ENCODE assay signal across 9 cellular contexts in the genomic region with DNA sequence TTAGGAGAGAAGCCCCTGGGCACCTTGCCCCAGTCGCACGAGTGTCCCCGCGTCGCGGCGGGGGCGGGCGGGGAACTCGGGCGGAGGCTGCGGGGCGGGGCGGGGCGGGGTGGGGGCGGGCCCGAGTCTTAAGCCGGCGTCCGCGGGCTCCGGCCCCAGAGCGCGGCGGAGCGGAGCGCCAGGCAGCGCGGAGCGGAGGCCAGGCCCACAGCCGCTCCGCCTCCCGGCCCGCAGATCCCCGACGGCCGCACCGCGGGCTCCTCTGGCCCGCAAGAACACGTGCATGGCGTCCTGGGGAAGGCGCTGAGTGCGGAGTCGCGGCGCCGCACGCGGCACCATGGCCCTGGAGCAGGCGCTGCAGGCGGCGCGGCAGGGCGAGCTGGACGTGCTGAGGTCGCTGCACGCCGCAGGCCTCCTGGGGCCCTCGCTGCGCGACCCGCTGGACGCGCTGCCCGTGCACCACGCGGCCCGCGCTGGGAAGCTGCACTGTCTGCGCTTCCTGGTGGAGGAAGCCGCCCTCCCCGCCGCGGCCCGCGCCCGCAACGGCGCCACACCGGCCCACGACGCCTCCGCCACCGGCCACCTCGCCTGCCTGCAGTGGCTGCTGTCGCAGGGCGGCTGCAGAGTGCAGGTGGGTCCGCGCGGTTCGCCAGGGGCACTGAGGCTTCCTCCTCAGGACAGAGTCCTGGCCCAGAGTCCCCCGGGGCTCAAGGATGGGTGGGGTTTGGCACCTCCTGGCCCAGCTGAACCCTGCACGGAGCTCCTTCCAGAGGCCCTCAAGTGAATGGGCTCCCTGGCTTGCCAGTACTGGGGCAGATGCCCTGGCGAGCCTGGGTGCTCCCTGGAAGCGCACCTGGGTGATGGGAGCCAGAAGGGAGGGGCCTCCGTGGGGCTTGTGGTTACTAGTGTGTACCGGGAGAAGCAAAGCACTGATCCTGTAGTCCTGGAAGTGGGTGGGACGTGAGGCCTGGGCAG. TPM values are rescaled to one million over a fixed set of nuclear protein-coding genes. Genes with fewer than 3 reads are reported as not detected.
A peak's percentile ranks its signal among the peaks of the same experiment; 100 is the strongest.
DNase-seq lines count a peak whose midpoint lies in the region; ATAC-seq, FAIRE-seq and TF ChIP-seq lines count a peak whose summit lies in the region.
"Had no signal": no experiment of that assay in that cellular context is flagged by ENCODE, and none has a peak within 500 bp of the region (broad histone marks: within the 10 kb centered on the region; RNA-seq: fewer than 3 reads in every experiment).

A gene with protein sequence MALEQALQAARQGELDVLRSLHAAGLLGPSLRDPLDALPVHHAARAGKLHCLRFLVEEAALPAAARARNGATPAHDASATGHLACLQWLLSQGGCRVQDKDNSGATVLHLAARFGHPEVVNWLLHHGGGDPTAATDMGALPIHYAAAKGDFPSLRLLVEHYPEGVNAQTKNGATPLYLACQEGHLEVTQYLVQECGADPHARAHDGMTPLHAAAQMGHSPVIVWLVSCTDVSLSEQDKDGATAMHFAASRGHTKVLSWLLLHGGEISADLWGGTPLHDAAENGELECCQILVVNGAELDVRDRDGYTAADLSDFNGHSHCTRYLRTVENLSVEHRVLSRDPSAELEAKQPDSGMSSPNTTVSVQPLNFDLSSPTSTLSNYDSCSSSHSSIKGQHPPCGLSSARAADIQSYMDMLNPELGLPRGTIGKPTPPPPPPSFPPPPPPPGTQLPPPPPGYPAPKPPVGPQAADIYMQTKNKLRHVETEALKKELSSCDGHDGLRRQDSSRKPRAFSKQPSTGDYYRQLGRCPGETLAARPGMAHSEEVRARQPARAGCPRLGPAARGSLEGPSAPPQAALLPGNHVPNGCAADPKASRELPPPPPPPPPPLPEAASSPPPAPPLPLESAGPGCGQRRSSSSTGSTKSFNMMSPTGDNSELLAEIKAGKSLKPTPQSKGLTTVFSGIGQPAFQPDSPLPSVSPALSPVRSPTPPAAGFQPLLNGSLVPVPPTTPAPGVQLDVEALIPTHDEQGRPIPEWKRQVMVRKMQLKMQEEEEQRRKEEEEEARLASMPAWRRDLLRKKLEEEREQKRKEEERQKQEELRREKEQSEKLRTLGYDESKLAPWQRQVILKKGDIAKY (plus strand): TSS at position 158 of the 975 bp plus-strand sequence. CDS start 180 bp downstream, at position 338.

- POLR2A ChIA-PET in A549 (lab: Yijun Ruan, JAX), result no interaction called here

- WGBS in A549 (ENCODE audit: missing lambda C conversion rate), result 81% methylated on average over 6 of the region's 99 CpGs

- intact Hi-C loops in lower lobe of right lung (cut with DNase I), result no loop called here

- H3K4me3 ChIP-seq in A549 (peak within 1 kb of the TSS; percentile 35), H7 (ENCODE audit: insufficient read depth, low read depth, low read length) (peak within 1 kb of the TSS; percentile 36), lower lobe of right lung (peak within 1 kb of the TSS; percentile 32)

- TF ChIP-seq CTCF in A549 (IDR thresholded peaks at IDR 0.05) (no peak), lower lobe of right lung (IDR thresholded peaks at IDR 0.05) (no peak)

- peaks cover 8% of the 10 kb centered on the region for H3K4me1 Mint-ChIP-seq in activated naive CD8-positive, alpha-beta T cell (ENCODE audit: low read depth)

- no peak for TF ChIP-seq RAD21 in A549 (conservative IDR thresholded peaks at IDR 0.05 in 1 of 2, IDR thresholded peaks at IDR 0.05 in 1 of 2)

- H3K9me3 Mint-ChIP-seq in activated naive CD8-positive, alpha-beta T cell (ENCODE audit: low read depth), result no peaks in the 10 kb centered on the region

- H3K27ac ChIP-seq in A549, result peak within 1 kb of the TSS in 1 of 2 experiments; percentile 48; a peak in 2 of 6 replicates
- no peak within 1 kb of the TSS for H3K27ac ChIP-seq in lower lobe of right lung

- TF ChIP-seq EP300 in A549 (IDR thresholded peaks at IDR 0.05), result no peak

- peaks cover 19% of the 10 kb centered on the region for H3K4me1 ChIP-seq in A549
- peaks cover 34% of the 10 kb centered on the region for H3K4me1 ChIP-seq in lower lobe of right lung

- no peaks in the 10 kb centered on the region for H3K36me3 Mint-ChIP-seq in activated naive CD8-positive, alpha-beta T cell

- DNase-seq in A549 (ENCODE audit: low read depth in 1 of 2, low spot score in 1 of 2) (no peak), H7 (peak; percentile 94), lower lobe of right lung (no peak), KBM-7 (no peak), ureter (ENCODE audit: low spot score) (no peak)
- no peak for DNase-seq in stimulated activated CD8-positive, alpha-beta memory T cell treated with anti-CD3 and anti-CD28 coated beads, Interleukin-4, amount 100 ng/mL, for 48 hours
- DNase-seq: stimulated activated CD4-positive, alpha-beta T cell treated with anti-CD3 and anti-CD28 coated beads, Interleukin-12 subunit alpha, Interleukin-12 subunit beta, amount 100 ng/mL, for 4 hours had no signal

- peak within 1 kb of the TSS; percentile 82 for H3K4me2 ChIP-seq in A549

- peak within 1 kb of the TSS; percentile 41 for H3K27ac Mint-ChIP-seq in activated naive CD8-positive, alpha-beta T cell

- no peak for TF ChIP-seq POLR2A in A549 (IDR thresholded peaks at IDR 0.05; ENCODE audit: low read length)

- H3K4me3 Mint-ChIP-seq in activated naive CD8-positive, alpha-beta T cell, result peak within 1 kb of the TSS; percentile 63

- no peaks in the 10 kb centered on the region for H3K36me3 ChIP-seq in H7 (replicated peaks; ENCODE audit: control insufficient read depth, insufficient read depth, low read length)
- H3K36me3 ChIP-seq in lower lobe of right lung, result no peaks in the 10 kb centered on the region

- no peak for FAIRE-seq in A549 (lab: Jason Lieb, UNC)

- ATAC-seq in A549, result peak; percentile 50 to 57
- ATAC-seq in lower lobe of right lung, result peak; percentile 47 to 63
- ATAC-seq in HG03175 (IDR thresholded peaks at IDR 0.05; ENCODE audit: unreplicated experiment), result no peak

- H3K27me3 Mint-ChIP-seq in activated naive CD8-positive, alpha-beta T cell, result peaks cover 12% of the 10 kb centered on the region

- CTCF ChIA-PET in A549 (lab: Yijun Ruan, JAX), result interaction anchor here (1.3 to 2.7 kb wide), 3 partner anchors 8 to 13 kb away, joined by 4 to 31 read pairs (median 4); no protein-coding TSS in a partner anchor

- H3K27me3 ChIP-seq in H7 (ENCODE audit: control insufficient read depth, insufficient read depth, low read length) (peaks cover 68% of the 10 kb centered on the region), lower lobe of right lung (ENCODE audit: low read depth) (peaks cover 93% of the 10 kb centered on the region)

- in situ Hi-C loops in KBM-7 (cut with MboI; ENCODE audit: low pct_unique_long_range_greater_than_20kb, low sequenced_read_pairs), result no loop called here

- H3K9me3 ChIP-seq in A549 (no peaks in the 10 kb centered on the region), lower lobe of right lung (no peaks in the 10 kb centered on the region)

TF ChIP-seq in A549, 52 proteins besides CTCF, POLR2A, EP300 and RAD21 (continues in another document):
- TF ChIP-seq FOXS1 (CRISPR knock-in tag; IDR thresholded peaks at IDR 0.05) (no peak), RNF2 (IDR thresholded peaks at IDR 0.05; ENCODE audit: borderline replicate concordance, low read depth) (no peak), JUN (IDR thresholded peaks at IDR 0.05) (no peak), HOXB13 (CRISPR knock-in tag; IDR thresholded peaks at IDR 0.05; ENCODE audit: low read depth) (no peak), EHF (CRISPR knock-in tag; IDR thresholded peaks at IDR 0.05) (no peak), TFCP2L1 (CRISPR knock-in tag; IDR thresholded peaks at IDR 0.05) (no peak), CBX2 (IDR thresholded peaks at IDR 0.05; ENCODE audit: borderline replicate concordance, low read depth) (no peak), HEYL (CRISPR knock-in tag; IDR thresholded peaks at IDR 0.05) (no peak), HDAC2 (IDR thresholded peaks at IDR 0.05) (no peak), SREBF2 (IDR thresholded peaks at IDR 0.05) (no peak), MAFK (IDR thresholded peaks at IDR 0.05; ENCODE audit: partially characterized antibody) (no peak), ZNF302 (CRISPR knock-in tag; IDR thresholded peaks at IDR 0.05) (no peak)
- TF ChIP-seq, protein P1, sequence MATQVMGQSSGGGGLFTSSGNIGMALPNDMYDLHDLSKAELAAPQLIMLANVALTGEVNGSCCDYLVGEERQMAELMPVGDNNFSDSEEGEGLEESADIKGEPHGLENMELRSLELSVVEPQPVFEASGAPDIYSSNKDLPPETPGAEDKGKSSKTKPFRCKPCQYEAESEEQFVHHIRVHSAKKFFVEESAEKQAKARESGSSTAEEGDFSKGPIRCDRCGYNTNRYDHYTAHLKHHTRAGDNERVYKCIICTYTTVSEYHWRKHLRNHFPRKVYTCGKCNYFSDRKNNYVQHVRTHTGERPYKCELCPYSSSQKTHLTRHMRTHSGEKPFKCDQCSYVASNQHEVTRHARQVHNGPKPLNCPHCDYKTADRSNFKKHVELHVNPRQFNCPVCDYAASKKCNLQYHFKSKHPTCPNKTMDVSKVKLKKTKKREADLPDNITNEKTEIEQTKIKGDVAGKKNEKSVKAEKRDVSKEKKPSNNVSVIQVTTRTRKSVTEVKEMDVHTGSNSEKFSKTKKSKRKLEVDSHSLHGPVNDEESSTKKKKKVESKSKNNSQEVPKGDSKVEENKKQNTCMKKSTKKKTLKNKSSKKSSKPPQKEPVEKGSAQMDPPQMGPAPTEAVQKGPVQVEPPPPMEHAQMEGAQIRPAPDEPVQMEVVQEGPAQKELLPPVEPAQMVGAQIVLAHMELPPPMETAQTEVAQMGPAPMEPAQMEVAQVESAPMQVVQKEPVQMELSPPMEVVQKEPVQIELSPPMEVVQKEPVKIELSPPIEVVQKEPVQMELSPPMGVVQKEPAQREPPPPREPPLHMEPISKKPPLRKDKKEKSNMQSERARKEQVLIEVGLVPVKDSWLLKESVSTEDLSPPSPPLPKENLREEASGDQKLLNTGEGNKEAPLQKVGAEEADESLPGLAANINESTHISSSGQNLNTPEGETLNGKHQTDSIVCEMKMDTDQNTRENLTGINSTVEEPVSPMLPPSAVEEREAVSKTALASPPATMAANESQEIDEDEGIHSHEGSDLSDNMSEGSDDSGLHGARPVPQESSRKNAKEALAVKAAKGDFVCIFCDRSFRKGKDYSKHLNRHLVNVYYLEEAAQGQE (IDR thresholded peaks at IDR 0.05), result no peak
- TF ChIP-seq, protein P2, sequence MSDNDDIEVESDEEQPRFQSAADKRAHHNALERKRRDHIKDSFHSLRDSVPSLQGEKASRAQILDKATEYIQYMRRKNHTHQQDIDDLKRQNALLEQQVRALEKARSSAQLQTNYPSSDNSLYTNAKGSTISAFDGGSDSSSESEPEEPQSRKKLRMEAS (IDR thresholded peaks at IDR 0.05), result no peak

RNA-seq across cellular contexts. Expression of the gene that starts here (rescaled TPM):
- polyA plus RNA-seq in A549 (2011; rRNA removed), result 0.13 and 0.22 TPM in 2 replicates
- polyA plus RNA-seq in A549 (2012; cell fraction: cytosol; rRNA removed), result 0.22 and 0.29 TPM in 2 replicates
- 0.81 and 1.1 TPM in 2 replicates for polyA plus RNA-seq in A549 (2012; cell fraction: nucleus; rRNA removed)
- 0.17 to 0.28 TPM (median 0.18 TPM) in 3 replicates for polyA plus RNA-seq in A549 (2017; fragmentation: RNase III; extraction: RNeasy Plus Mini Kit Qiagen cat#74134 plus additional on column Dnase treatment)
- not detected in 2 replicates for polyA minus RNA-seq in A549 (2011; rRNA and poly(A)+ RNA removed)
- total RNA-seq in H7 (2014; rRNA removed; shearing (Covaris generic)), result 8.7 and 9.3 TPM in 2 replicates
- 8.3 TPM for total RNA-seq in lower lobe of right lung
- total RNA-seq in ureter, result 6.2 TPM
